In genomic region chr12:96981053-96981452, GRCh38 we compare ENCODE assay signal across 10 cellular contexts.
DNase-seq lines count a peak whose midpoint lies in the region; ATAC-seq and TF ChIP-seq lines count a peak whose summit lies in the region.
"Had no signal": no experiment of that assay in that cellular context is flagged by ENCODE, and none has a peak within 500 bp of the region (broad histone marks: within the 10 kb centered on the region; RNA-seq: fewer than 3 reads in every experiment).

No MANE protein-coding gene starts in this region.

- DNase-seq in Daoy (ENCODE audit: low read depth): peak; percentile 82
- peak; percentile 80 for DNase-seq in NCI-H748 (lab: John Stamatoyannopoulos, UW; ENCODE audit: unreplicated experiment)
- no peak for DNase-seq in endodermal cell
- DNase-seq in neural crest cell (ENCODE audit: low read depth, low spot score): no peak
- no peak for DNase-seq in tibial artery
- DNase-seq in cerebellar cortex (ENCODE audit: low spot score): no peak
- DNase-seq in NCI-H2196 treated with DMSO at 0.1 percent for 48 hours (lab: John Stamatoyannopoulos, UW; ENCODE audit: unreplicated experiment): no peak
- DNase-seq: activated naive CD4-positive, alpha-beta T cell treated with Interleukin-2 at 50 U/mL for 16 hours; DMS 273 treated with DMSO at 0.1 percent for 48 hours had no signal

- no peak for ATAC-seq in GM19455 (IDR thresholded peaks at IDR 0.05; ENCODE audit: unreplicated experiment)

- no peaks in the 10 kb centered on the region for H3K36me3 ChIP-seq in endodermal cell (ENCODE audit: control insufficient read depth, insufficient read depth, low read length)
- H3K36me3 ChIP-seq in tibial artery: no peaks in the 10 kb centered on the region

- H3K27me3 Mint-ChIP-seq in endodermal cell (ENCODE audit: insufficient read depth): peaks cover 8% of the 10 kb centered on the region
- H3K27me3 Mint-ChIP-seq in neural crest cell (ENCODE audit: low read depth): peaks cover under 1% of the 10 kb centered on the region

- H3K36me3 Mint-ChIP-seq in endodermal cell (ENCODE audit: low read depth) (no peaks in the 10 kb centered on the region), neural crest cell (ENCODE audit: low read depth) (no peaks in the 10 kb centered on the region)

- peak overlapping the region; percentile 45 for H3K27ac ChIP-seq in endodermal cell (ENCODE audit: low read depth, low read length)
- no peak overlapping the region for H3K27ac ChIP-seq in tibial artery

- H3K4me1 Mint-ChIP-seq in endodermal cell: peaks cover 14% of the 10 kb centered on the region
- H3K4me1 Mint-ChIP-seq in neural crest cell: peaks cover 25% of the 10 kb centered on the region

- H3K27me3 ChIP-seq in endodermal cell (ENCODE audit: control insufficient read depth, insufficient read depth, low read length, poor library complexity, severe bottlenecking): peaks cover 13% of the 10 kb centered on the region
- peaks cover 0 to 14% of the 10 kb centered on the region in 2 donors for H3K27me3 ChIP-seq in tibial artery

- WGBS in endodermal cell (ENCODE audit: insufficient coverage in 1 of 2, insufficient read length in 1 of 2), 2 experiments: 68 to 79% methylated on average over 5 of the region's 5 CpGs

- H3K4me3 Mint-ChIP-seq in endodermal cell (no peak overlapping the region), neural crest cell (no peak overlapping the region)

- H3K27ac Mint-ChIP-seq in endodermal cell: no peak overlapping the region
- H3K27ac Mint-ChIP-seq in neural crest cell (ENCODE audit: unreplicated experiment): peak overlapping the region; percentile 14

- H3K9me3 Mint-ChIP-seq in endodermal cell: no peaks in the 10 kb centered on the region
- H3K9me3 Mint-ChIP-seq in neural crest cell: no peaks in the 10 kb centered on the region

- no peak overlapping the region for H3K9ac ChIP-seq in endodermal cell (ENCODE audit: extremely low read depth, low read length, poor library complexity, severe bottlenecking)

- H3K9me3 ChIP-seq in endodermal cell (ENCODE audit: control insufficient read depth, low read length): no peaks in the 10 kb centered on the region
- H3K9me3 ChIP-seq in tibial artery: no peaks in the 10 kb centered on the region

- H3K4me3 ChIP-seq in endodermal cell (ENCODE audit: low read length) (no peak overlapping the region), tibial artery (no peak overlapping the region)

- TF ChIP-seq CTCF in endodermal cell (conservative IDR thresholded peaks at IDR 0.05) (no peak), neural crest cell (conservative IDR thresholded peaks at IDR 0.05) (no peak), tibial artery (IDR thresholded peaks at IDR 0.05) (no peak)

- H3K4me1 ChIP-seq in endodermal cell (ENCODE audit: control insufficient read depth, insufficient read depth, low read length) (no peaks in the 10 kb centered on the region), tibial artery (peaks cover 0 to 15% (median 8%) of the 10 kb centered on the region in 4 donors)

- intact Hi-C loops in tibial artery (cut with DNase I; ENCODE audit: low total_unique reads): loop anchor here (10.0 kb wide), 1 partner anchor 406 kb away; no protein-coding TSS in a partner anchor

Comparison
In these comparisons a context has a peak if more than half of its experiments do, and no peak if none do; other contexts are left out.
1. DNase-seq: peak in Daoy (single experiment) and NCI-H748 (single experiment); none in endodermal cell (single experiment), neural crest cell (single experiment), tibial artery (0 of 2), cerebellar cortex (single experiment) and NCI-H2196 treated with DMSO at 0.1 percent for 48 hours (single experiment).